8 cellular contexts compared by ENCODE assay signal in the genomic region with DNA sequence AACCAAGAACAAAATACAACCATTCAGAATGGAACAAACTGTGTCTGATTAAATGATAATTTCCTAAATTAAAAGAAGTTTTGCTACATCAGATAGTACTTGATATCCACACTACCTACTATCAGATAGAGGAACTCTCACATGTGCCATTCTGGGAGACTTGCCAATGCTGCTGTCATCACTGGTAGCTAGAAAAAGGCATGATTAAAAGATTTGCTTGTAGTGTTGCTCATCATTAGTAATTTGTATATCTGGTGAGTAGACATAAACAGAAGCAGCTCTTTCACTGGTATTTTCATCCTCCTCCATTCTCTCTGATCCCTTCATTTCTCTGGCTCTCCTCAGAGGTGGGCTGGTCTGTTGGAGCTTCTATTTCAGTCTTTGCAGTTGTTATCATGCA. TPM values are rescaled to one million over a fixed set of nuclear protein-coding genes. Genes with fewer than 3 reads are reported as not detected.
DNase-seq lines count a peak whose midpoint lies in the region; ATAC-seq and TF ChIP-seq lines count a peak whose summit lies in the region.

No MANE protein-coding gene starts in this region.

- H3K9me3 Mint-ChIP-seq in nephron progenitor cell = peaks cover 9% of the 10 kb centered on the region

- no peaks in the 10 kb centered on the region for H3K27me3 Mint-ChIP-seq in nephron progenitor cell (ENCODE audit: low read depth, poor library complexity)

- no TSS peak for BruUV-seq in mammary epithelial cell (replicated peaks; lab: Mats Ljungman, UMichigan)

- peak; percentile 63 for DNase-seq in NAMALWA (ENCODE audit: low spot score)
- peak; percentile 91 for DNase-seq in mammary epithelial cell
- no peak for DNase-seq in nephron progenitor cell
- no peak for DNase-seq in left lobe of liver (ENCODE audit: low spot score)
- DNase-seq in NCI-H524 (lab: John Stamatoyannopoulos, UW) = no peak

- H3K4me1 Mint-ChIP-seq in nephron progenitor cell = peaks cover 32% of the 10 kb centered on the region

- no peak overlapping the region for H2AFZ ChIP-seq in mammary epithelial cell (ENCODE audit: low read depth, low read length)

- H4K20me1 ChIP-seq in DOHH2 (ENCODE audit: control insufficient read depth, insufficient read depth, low read depth, low read length) (no peaks in the 10 kb centered on the region), mammary epithelial cell (ENCODE audit: insufficient read depth, low read length) (no peaks in the 10 kb centered on the region)

- in situ Hi-C loops in mammary epithelial cell (cut with MboI; ENCODE audit: low sequenced_read_pairs in 2 of 2) = no loop called here

- H3K4me3 ChIP-seq in DOHH2 (ENCODE audit: low read length) (no peak overlapping the region), mammary epithelial cell (replicated peaks in 1 of 3; ENCODE audit: insufficient read depth in 1 of 3, low read depth in 2 of 3, low read length in 3 of 3) (no peak overlapping the region)

- H3F3A ChIP-seq in DOHH2 (ENCODE audit: control insufficient read depth, insufficient read depth) = no peaks in the 10 kb centered on the region

- intact Hi-C loops in mammary epithelial cell (cut with micrococcal nuclease) = no loop called here

- H3K4me1 ChIP-seq in DOHH2 (ENCODE audit: control insufficient read depth, low read length) (peaks cover 52% of the 10 kb centered on the region), mammary epithelial cell (ENCODE audit: insufficient read depth, low read length) (peaks cover 11% of the 10 kb centered on the region)

- no peaks in the 10 kb centered on the region for H3K9me2 ChIP-seq in DOHH2 (replicated peaks; ENCODE audit: control insufficient read depth, low read length)

- H3K9me3 ChIP-seq in DOHH2 (ENCODE audit: control insufficient read depth, insufficient read depth, low read length) (no peaks in the 10 kb centered on the region), mammary epithelial cell (replicated peaks; ENCODE audit: insufficient read depth, low read length) (no peaks in the 10 kb centered on the region)

- ATAC-seq in left lobe of liver (no peak), HG03457 (IDR thresholded peaks at IDR 0.05; ENCODE audit: unreplicated experiment) (no peak), GM21390 (IDR thresholded peaks at IDR 0.05; ENCODE audit: unreplicated experiment) (no peak)

- peak overlapping the region; percentile 19 for H3K4me2 ChIP-seq in DOHH2 (ENCODE audit: low read length)
- no peak overlapping the region for H3K4me2 ChIP-seq in mammary epithelial cell (ENCODE audit: insufficient read depth, low read depth, low read length)

- H3K36me3 Mint-ChIP-seq in nephron progenitor cell (ENCODE audit: low read depth) = peaks cover 10% of the 10 kb centered on the region

- H3K4me3 Mint-ChIP-seq in nephron progenitor cell = no peak overlapping the region

- no peak overlapping the region for H3K9ac ChIP-seq in mammary epithelial cell (ENCODE audit: insufficient read depth, low read length)

- CTCF ChIA-PET in mammary epithelial cell (lab: Charles Lee; ENCODE audit: low non-redundant PET) = interaction anchor here (0.6 kb wide), 1 partner anchor 112 kb away, joined by 4 read pairs; no protein-coding TSS in a partner anchor

- no peak for TF ChIP-seq CTCF in DOHH2 (IDR thresholded peaks at IDR 0.05; ENCODE audit: low read depth, low read length, poor library complexity, severe bottlenecking)
- no peak for TF ChIP-seq CTCF in mammary epithelial cell (conservative IDR thresholded peaks at IDR 0.05 in 1 of 2, IDR thresholded peaks at IDR 0.05 in 1 of 2; ENCODE audit: extremely low read depth in 1 of 2, insufficient read depth in 1 of 2, low read depth in 1 of 2, low read length in 2 of 2)
- no peak for TF ChIP-seq CTCF in nephron progenitor cell (IDR thresholded peaks at IDR 0.05)

- no peaks in the 10 kb centered on the region for H3K36me3 ChIP-seq in DOHH2 (ENCODE audit: control insufficient read depth, low read length)
- no peaks in the 10 kb centered on the region for H3K36me3 ChIP-seq in mammary epithelial cell (ENCODE audit: insufficient read depth, low read length)

- H3K79me2 ChIP-seq in DOHH2 (ENCODE audit: control insufficient read depth, low read length) (no peaks in the 10 kb centered on the region), mammary epithelial cell (ENCODE audit: insufficient read depth, low read length) (no peaks in the 10 kb centered on the region)

- H3K27me3 ChIP-seq in DOHH2 (ENCODE audit: control insufficient read depth, low read length) (no peaks in the 10 kb centered on the region), mammary epithelial cell (ENCODE audit: insufficient read depth, low read length) (no peaks in the 10 kb centered on the region)

- peak overlapping the region; percentile 1 for H3K27ac Mint-ChIP-seq in nephron progenitor cell

- H3K27ac ChIP-seq in DOHH2 (ENCODE audit: low read depth, low read length) (no peak overlapping the region), mammary epithelial cell (ENCODE audit: insufficient read depth, low read depth, low read length) (no peak overlapping the region)

- dilution Hi-C loops in mammary epithelial cell (cut with HindIII; ENCODE audit: low sequenced_read_pairs) = no loop called here

RNA-seq across cellular contexts. Expression of gene SPRY1, which starts 56.0 kb away (rescaled TPM):
- total RNA-seq in mammary epithelial cell (1 to 10 TPM; 4.8 to 8.2 TPM), left lobe of liver (15.0 TPM)
- polyA plus RNA-seq in mammary epithelial cell = 2.9 TPM
- polyA minus RNA-seq in mammary epithelial cell = 5.5 TPM

Comparison
In these comparisons a context has a peak if more than half of its experiments do, and no peak if none do; other contexts are left out.
1. DNase-seq: peak in NAMALWA (single experiment) and mammary epithelial cell (single experiment); none in nephron progenitor cell (single experiment), left lobe of liver (single experiment) and NCI-H524 (0 of 2).